ENCODE assay signal across 18 cellular contexts in genomic region chr1:77583483-77583882, GRCh38.
DNase-seq lines count a peak whose midpoint lies in the region; ATAC-seq and TF ChIP-seq lines count a peak whose summit lies in the region.
"Had no signal": no experiment of that assay in that cellular context is flagged by ENCODE, and none has a peak within 500 bp of the region (broad histone marks: within the 10 kb centered on the region; RNA-seq: fewer than 3 reads in every experiment).

No MANE protein-coding gene starts in this region.

- TF ChIP-seq CTCF in GM10248 (IDR thresholded peaks at IDR 0.05; ENCODE audit: control extremely low read depth, extremely low read depth, low read depth, missing control alignments) (no peak), GM13976 (IDR thresholded peaks at IDR 0.05; ENCODE audit: borderline replicate concordance, control extremely low read depth, extremely low read depth, insufficient read depth, missing control alignments) (no peak), OCI-LY3 (IDR thresholded peaks at IDR 0.05; ENCODE audit: low read depth, low read length) (no peak)

- peak overlapping the region; percentile 22; the same call in 1 of the 2 replicates for H3K27ac ChIP-seq in OCI-LY3 (ENCODE audit: low read length)
- H3K27ac ChIP-seq: SK-N-MC had no signal

- peaks cover 16% of the 10 kb centered on the region for H3K4me1 ChIP-seq in OCI-LY3 (ENCODE audit: low read length)

- in situ Hi-C loops in GM13976 (cut with MboI; ENCODE audit: low sequenced_read_pairs, unreplicated experiment): no loop called here

- peak overlapping the region; percentile 53 for H3K4me3 ChIP-seq in OCI-LY3 (ENCODE audit: low read length)
- H3K4me3 ChIP-seq: SK-N-MC had no signal

- no peaks in the 10 kb centered on the region for H3K36me3 ChIP-seq in OCI-LY3 (replicated peaks; ENCODE audit: low read depth, low read length)

- no peaks in the 10 kb centered on the region for H3K27me3 ChIP-seq in OCI-LY3 (ENCODE audit: low read depth, low read length)

- H3K4me2 ChIP-seq in OCI-LY3 (ENCODE audit: low read length): peak overlapping the region; percentile 66

- no peak overlapping the region for H2AFZ ChIP-seq in OCI-LY3 (ENCODE audit: low read depth, low read length)

- H3K79me2 ChIP-seq in OCI-LY3 (ENCODE audit: low read length): no peaks in the 10 kb centered on the region

- H4K20me1 ChIP-seq in OCI-LY3 (ENCODE audit: insufficient read depth, low read length): no peaks in the 10 kb centered on the region

- H3K9ac ChIP-seq in OCI-LY3 (ENCODE audit: low read length): no peak overlapping the region

- CTCF ChIA-PET in GM10248 (lab: Yijun Ruan, JAX): no interaction called here

- DNase-seq in GM10248 (ENCODE audit: extremely low spot score) (peak; percentile 18), GM13976 (ENCODE audit: low spot score) (peak; percentile 29), NCI-H1417 (lab: John Stamatoyannopoulos, UW) (no peak)
- DNase-seq: COR-L47, DMS153, H7, KG1, NCI-H1048, NCI-H146, NCI-H2081, NCI-H510A treated with DMSO at 0.1 percent for 48 hours, Right ventricle myocardium superior had no signal

- ATAC-seq in GM21529 (IDR thresholded peaks at IDR 0.05; ENCODE audit: unreplicated experiment) (peak; percentile 50), HG03378 (IDR thresholded peaks at IDR 0.05; ENCODE audit: unreplicated experiment) (no peak), HG03039 (IDR thresholded peaks at IDR 0.05; ENCODE audit: unreplicated experiment) (no peak)
- ATAC-seq: HepG2 had no signal

- no peaks in the 10 kb centered on the region for H3K9me3 ChIP-seq in OCI-LY3 (ENCODE audit: insufficient read depth, low read length)

- POLR2A ChIA-PET in GM10248 (lab: Yijun Ruan, JAX): no interaction called here

Comparison
In these comparisons a context has a peak if more than half of its experiments do, and no peak if none do; other contexts are left out.
1. DNase-seq: peak in GM10248 (single experiment) and GM13976 (single experiment); none in NCI-H1417 (0 of 3).